In the genomic region with DNA sequence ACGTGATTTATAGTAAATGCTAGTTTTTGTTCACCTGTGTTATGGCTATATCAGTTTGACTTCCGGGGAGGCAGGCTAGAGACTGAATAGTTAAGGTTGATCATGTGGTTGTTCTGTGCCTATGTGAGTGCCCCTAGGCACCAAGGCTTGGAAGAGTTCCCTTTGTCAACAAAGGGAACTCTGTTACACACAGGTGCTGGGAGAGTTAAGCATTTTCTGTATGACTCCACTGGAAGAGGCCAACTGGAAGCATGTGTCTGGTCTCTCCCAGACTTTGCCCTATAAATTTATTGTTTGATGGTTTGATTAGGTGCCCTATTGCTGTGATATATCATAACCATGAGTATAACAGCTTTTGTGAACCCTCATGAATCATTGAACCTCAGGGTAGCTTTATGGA, we compare ENCODE assay signal across 18 cellular contexts.
"Had no signal": no experiment of that assay in that cellular context is flagged by ENCODE, and none has a peak within 500 bp of the region (broad histone marks: within the 10 kb centered on the region; RNA-seq: fewer than 3 reads in every experiment).

No MANE protein-coding gene starts in this region.

- H3K9me3 ChIP-seq: right lobe of liver, suprapubic skin had no signal

- H3K36me3 ChIP-seq: neural progenitor cell, right lobe of liver, suprapubic skin had no signal

- ATAC-seq: left lobe of liver; naive thymus-derived CD4-positive, alpha-beta T cell; right lobe of liver; stimulated activated naive CD8-positive, alpha-beta T cell treated with anti-CD3 and anti-CD28 coated beads, Interleukin-15, amount 100 ng/mL, for 72 hours had no signal

- H3K4me3 ChIP-seq: dorsolateral prefrontal cortex, lung, neural progenitor cell, right lobe of liver, smooth muscle cell, suprapubic skin had no signal

- DNase-seq: dorsolateral prefrontal cortex; effector CD4-positive, alpha-beta T cell; foreskin fibroblast; mesenchymal stem cell; naive thymus-derived CD4-positive, alpha-beta T cell; right lobe of liver; stimulated activated CD4-positive, alpha-beta T cell treated with anti-CD3 and anti-CD28 coated beads, Interleukin-12 subunit alpha, Interleukin-12 subunit beta, amount 100 ng/mL, for 4 hours; stimulated activated CD4-positive, alpha-beta T cell treated with anti-CD3 and anti-CD28 coated beads, Interleukin-1b, Interleukin-23, amount 100 ng/mL, for 48 hours; stimulated activated CD4-positive, alpha-beta T cell treated with anti-CD3 and anti-CD28 coated beads, Interleukin-4, amount 100 ng/mL, for 1 hour; stimulated activated CD8-positive, alpha-beta memory T cell treated with anti-CD3 and anti-CD28 coated beads, Interleukin-4, amount 100 ng/mL, for 48 hours; stimulated activated naive CD4-positive, alpha-beta T cell; stimulated activated naive CD8-positive, alpha-beta T cell treated with anti-CD3 and anti-CD28 coated beads, Interleukin-15, amount 100 ng/mL, for 72 hours had no signal

- H3K27ac ChIP-seq: dorsolateral prefrontal cortex, neural progenitor cell, parathyroid adenoma, right lobe of liver, suprapubic skin had no signal

- H3K27me3 ChIP-seq: neural progenitor cell, right lobe of liver, suprapubic skin had no signal

- H3K4me1 ChIP-seq: neural progenitor cell, parathyroid adenoma, right lobe of liver, suprapubic skin had no signal
